Comparison of ENCODE assay signal across 18 cellular contexts in the genomic region with DNA sequence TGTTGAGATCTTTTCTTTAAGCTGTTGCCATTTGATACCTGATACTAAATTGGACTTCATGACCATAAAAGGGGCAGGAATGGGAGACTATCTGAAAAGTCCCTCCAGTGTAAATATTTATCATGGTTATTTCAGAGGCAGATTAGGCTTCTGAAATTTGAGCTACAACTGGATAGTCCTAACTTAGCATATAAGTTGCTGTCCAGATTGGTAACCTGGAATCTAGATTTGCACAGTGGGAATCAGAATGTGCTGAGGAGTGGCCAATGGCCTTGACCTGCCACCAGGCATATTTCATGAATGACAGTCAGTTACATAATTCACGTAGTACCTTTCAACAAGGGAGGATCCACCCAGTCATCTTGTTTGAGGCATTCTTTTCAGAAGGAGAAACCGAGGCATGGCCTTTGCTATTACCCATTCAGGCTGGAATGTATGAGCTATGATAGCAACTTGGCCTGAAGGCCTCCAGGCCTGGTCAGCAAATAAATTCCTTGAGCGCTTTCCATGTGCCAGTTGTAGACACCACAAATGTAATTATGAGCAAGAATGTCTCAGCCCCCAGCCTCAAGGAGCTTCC.
DNase-seq lines count a peak whose midpoint lies in the region; ATAC-seq, FAIRE-seq and TF ChIP-seq lines count a peak whose summit lies in the region.
"Had no signal": no experiment of that assay in that cellular context is flagged by ENCODE, and none has a peak within 500 bp of the region (broad histone marks: within the 10 kb centered on the region; RNA-seq: fewer than 3 reads in every experiment).

No MANE protein-coding gene starts in this region.

- H3K4me3 ChIP-seq in AG04450 (ENCODE audit: low read depth, low read length), result no peak overlapping the region
- no peak overlapping the region for H3K4me3 ChIP-seq in LNCaP clone FGC (ENCODE audit: low read depth, low read length)
- no peak overlapping the region for H3K4me3 ChIP-seq in choroid plexus epithelial cell (ENCODE audit: low read depth, low read length)
- no peak overlapping the region for H3K4me3 ChIP-seq in pancreas
- H3K4me3 ChIP-seq: breast epithelium had no signal

- peaks cover 14 to 16% (median 14%) of the 10 kb centered on the region in 3 donors for H3K4me1 ChIP-seq in pancreas
- H3K4me1 ChIP-seq: breast epithelium had no signal

- intact Hi-C loops in pancreas (cut with DNase I), result no loop called here

- CTCF ChIA-PET in AG04450 (lab: Charles Lee), result interaction anchor here (0.8 to 1.1 kb wide), 3 partner anchors 19 to 104 kb away, joined by 3 to 4 read pairs (median 3); no protein-coding TSS in a partner anchor

- peak; percentile 32 for FAIRE-seq in pancreas (lab: Jason Lieb, UNC)
- FAIRE-seq: GM18507 had no signal

- peak; percentile 45 to 90 (median 76) for ATAC-seq in pancreas
- no peak for ATAC-seq in GM21717 (IDR thresholded peaks at IDR 0.05; ENCODE audit: unreplicated experiment)
- no peak for ATAC-seq in GM18861 (IDR thresholded peaks at IDR 0.05; ENCODE audit: unreplicated experiment)

- H3K36me3 ChIP-seq in pancreas, result no peaks in the 10 kb centered on the region
- H3K36me3 ChIP-seq: breast epithelium had no signal

- POLR2A ChIA-PET in AG04450 (lab: Yijun Ruan, JAX), result interaction anchor here (0.8 to 1.4 kb wide), 2 partner anchors 24 to 46 kb away, joined by 3 to 4 read pairs; no protein-coding TSS in a partner anchor

- 41 to 47% methylated on average over 3 of the region's 3 CpGs for WGBS in pancreas, 2 donors

- H3K9me3 ChIP-seq in AG04450 (ENCODE audit: control insufficient read depth, insufficient read depth, low read length) (peaks cover 4% of the 10 kb centered on the region; the same call in 1 of the 2 replicates), pancreas (no peaks in the 10 kb centered on the region)
- H3K9me3 ChIP-seq: breast epithelium had no signal

- H3K27ac ChIP-seq in AG04450 (ENCODE audit: low read depth, low read length) (peak overlapping the region; percentile 61), pancreas (peak overlapping the region in 2 of 4 donors; percentile 18 to 48)
- H3K27ac ChIP-seq: breast epithelium, KMS-11 had no signal

- H3K27me3 ChIP-seq in AG04450 (ENCODE audit: control insufficient read depth, insufficient read depth, low read length) (no peaks in the 10 kb centered on the region), pancreas (no peaks in the 10 kb centered on the region)
- H3K27me3 ChIP-seq: breast epithelium had no signal

- TF ChIP-seq CTCF in AG04450 (IDR thresholded peaks at IDR 0.05; ENCODE audit: low read depth, low read length), result no peak
- TF ChIP-seq CTCF in LNCaP clone FGC (IDR thresholded peaks at IDR 0.05; ENCODE audit: control insufficient read depth, extremely low read depth, insufficient read depth), result no peak
- TF ChIP-seq CTCF in choroid plexus epithelial cell (conservative IDR thresholded peaks at IDR 0.05; ENCODE audit: low read depth, low read length), result no peak
- no peak for TF ChIP-seq CTCF in pancreas (IDR thresholded peaks at IDR 0.05)

- DNase-seq in AG04450 (ENCODE audit: low read depth, low spot score), result peak; percentile 44
- DNase-seq in LNCaP clone FGC (ENCODE audit: low read depth), result peak; percentile 82
- DNase-seq in choroid plexus epithelial cell (ENCODE audit: low read depth), result peak; percentile 31
- no peak for DNase-seq in pancreas
- no peak for DNase-seq in NCI-H446 (lab: John Stamatoyannopoulos, UW)
- no peak for DNase-seq in COLO668 (lab: John Stamatoyannopoulos, UW; ENCODE audit: unreplicated experiment)
- DNase-seq: activated CD4-positive, alpha-beta T cell treated with anti-CD3 and anti-CD28 coated beads for 48 hours; activated naive CD4-positive, alpha-beta T cell treated with anti-CD3 and anti-CD28 coated beads, Interleukin-2, amount 10 ng/mL, durations not matched to agents 7 days and 5 days; AML-193; effector CD8-positive, alpha-beta T cell; hypothalamus; NCI-H187 treated with DMSO at 0.1 percent for 48 hours; SHP77 treated with DMSO at 0.1 percent for 48 hours had no signal

Comparison
In these comparisons a context has a peak if more than half of its experiments do, and no peak if none do; other contexts are left out.
1. DNase-seq: peak in AG04450 (single experiment), LNCaP clone FGC (single experiment) and choroid plexus epithelial cell (single experiment); none in pancreas (0 of 6), NCI-H446 (0 of 2) and COLO668 (single experiment).
2. ATAC-seq: peak in pancreas (4 of 4); none in GM21717 (single experiment) and GM18861 (single experiment).